In genomic region chr7:127270093-127270492, GRCh38 we compare ENCODE assay signal across 33 cellular contexts. TPM values are rescaled to one million over a fixed set of nuclear protein-coding genes. Genes with fewer than 3 reads are reported as not detected.
"Had no signal": no experiment of that assay in that cellular context is flagged by ENCODE, and none has a peak within 500 bp of the region (broad histone marks: within the 10 kb centered on the region; RNA-seq: fewer than 3 reads in every experiment).

No MANE protein-coding gene starts in this region.

- H3K4me1 ChIP-seq: pancreas, psoas muscle, spleen, suprapubic skin, testis, tibial nerve, upper lobe of left lung, vagina had no signal

- H3K4me3 ChIP-seq: pancreas, psoas muscle, skin epidermis, smooth muscle cell, spleen, suprapubic skin, testis, tibial nerve, upper lobe of left lung, vagina had no signal

- H3K4me1 Mint-ChIP-seq: naive B cell; naive thymus-derived CD8-positive, alpha-beta T cell; nephron progenitor cell; neural crest cell; stimulated activated memory B cell treated with anti-CD40 and anti-IgM and Interleukin-4, amounts not matched to agents 10 μg/mL and 1 μg/mL and 100 μg/mL, for 72 hours; stimulated activated naive CD8-positive, alpha-beta T cell treated with anti-CD3 and anti-CD28 coated beads, Interleukin-15, amount 100 ng/mL, for 72 hours had no signal

- H3K4me2 ChIP-seq: smooth muscle cell had no signal

- H3K9me3 Mint-ChIP-seq: naive B cell; naive thymus-derived CD8-positive, alpha-beta T cell; natural killer cell treated with Interleukin-12 subunit alpha and Interleukin-12 subunit beta and Interleukin-15 and Interleukin-18, amount 100 ng/mL, for 72 hours; nephron progenitor cell; stimulated activated memory B cell treated with anti-CD40 and anti-IgM and Interleukin-4, amounts not matched to agents 10 μg/mL and 1 μg/mL and 100 μg/mL, for 72 hours; stimulated activated naive CD8-positive, alpha-beta T cell treated with anti-CD3 and anti-CD28 coated beads, Interleukin-15, amount 100 ng/mL, for 72 hours had no signal

- H3K27ac ChIP-seq: neutrophil, pancreas, psoas muscle, skin epidermis, spleen, suprapubic skin, testis, tibial nerve, upper lobe of left lung, vagina had no signal

- DNase-seq: naive B cell; naive thymus-derived CD8-positive, alpha-beta T cell; nephron progenitor cell; nucleus accumbens; pancreas; psoas muscle; right cardiac atrium; spleen; stimulated activated CD4-positive, alpha-beta T cell treated with anti-CD3 and anti-CD28 coated beads, Interleukin-12 subunit alpha, Interleukin-12 subunit beta, amount 100 ng/mL, for 4 hours; stimulated activated CD4-positive, alpha-beta T cell treated with anti-CD3 and anti-CD28 coated beads, Interleukin-1b, Interleukin-23, amount 100 ng/mL, for 48 hours; stimulated activated CD4-positive, alpha-beta T cell treated with anti-CD3 and anti-CD28 coated beads, Interleukin-4, amount 100 ng/mL, for 1 hour; stimulated activated CD4-positive, alpha-beta T cell treated with anti-CD3 and anti-CD28 coated beads, Interleukin-4, amount 100 ng/mL, for 4 hours; stimulated activated CD8-positive, alpha-beta memory T cell treated with anti-CD3 and anti-CD28 coated beads, Interleukin-4, amount 100 ng/mL, for 48 hours; stimulated activated naive CD4-positive, alpha-beta T cell; stimulated activated naive CD8-positive, alpha-beta T cell treated with anti-CD3 and anti-CD28 coated beads, Interleukin-15, amount 100 ng/mL, for 72 hours; stimulated activated naive CD8-positive, alpha-beta T cell treated with anti-CD3 and anti-CD28 coated beads, Interleukin-15, Interleukin-2, amounts not matched to agents 100 U/mL and 50 U/mL, for 24 hours; substantia nigra; testis; trophoblast cell; upper lobe of left lung had no signal

- H3K27ac Mint-ChIP-seq: naive B cell; naive thymus-derived CD8-positive, alpha-beta T cell; natural killer cell treated with Interleukin-12 subunit alpha and Interleukin-12 subunit beta and Interleukin-15 and Interleukin-18, amount 100 ng/mL, for 72 hours; nephron progenitor cell; stimulated activated memory B cell treated with anti-CD40 and anti-IgM and Interleukin-4, amounts not matched to agents 10 μg/mL and 1 μg/mL and 100 μg/mL, for 72 hours; stimulated activated naive CD8-positive, alpha-beta T cell treated with anti-CD3 and anti-CD28 coated beads, Interleukin-15, amount 100 ng/mL, for 72 hours had no signal

- H3K27me3 ChIP-seq: pancreas, suprapubic skin, testis, tibial nerve, upper lobe of left lung, vagina had no signal

- H3K4me3 Mint-ChIP-seq: naive B cell; naive thymus-derived CD8-positive, alpha-beta T cell; natural killer cell treated with Interleukin-12 subunit alpha and Interleukin-12 subunit beta and Interleukin-15 and Interleukin-18, amount 100 ng/mL, for 72 hours; nephron progenitor cell; neural crest cell; stimulated activated memory B cell treated with anti-CD40 and anti-IgM and Interleukin-4, amounts not matched to agents 10 μg/mL and 1 μg/mL and 100 μg/mL, for 72 hours; stimulated activated naive CD8-positive, alpha-beta T cell treated with anti-CD3 and anti-CD28 coated beads, Interleukin-15, amount 100 ng/mL, for 72 hours had no signal

- FAIRE-seq: pancreas, urothelium cell line had no signal

- H3K36me3 Mint-ChIP-seq: naive B cell; naive thymus-derived CD8-positive, alpha-beta T cell; stimulated activated memory B cell treated with anti-CD40 and anti-IgM and Interleukin-4, amounts not matched to agents 10 μg/mL and 1 μg/mL and 100 μg/mL, for 72 hours had no signal

- ATAC-seq: naive thymus-derived CD8-positive, alpha-beta T cell; natural killer cell treated with Interleukin-12 subunit alpha and Interleukin-12 subunit beta and Interleukin-15 and Interleukin-18, amount 100 ng/mL, for 72 hours; pancreas; psoas muscle; right cardiac atrium; sciatic nerve; stimulated activated memory B cell treated with anti-CD40 and anti-IgM and Interleukin-4, amounts not matched to agents 10 μg/mL and 1 μg/mL and 100 μg/mL, for 72 hours; stimulated activated naive CD8-positive, alpha-beta T cell treated with anti-CD3 and anti-CD28 coated beads, Interleukin-15, amount 100 ng/mL, for 72 hours; stimulated activated naive CD8-positive, alpha-beta T cell treated with anti-CD3 and anti-CD28 coated beads, Interleukin-15, Interleukin-2, amounts not matched to agents 100 U/mL and 50 U/mL, for 24 hours had no signal

- H3K36me3 ChIP-seq: neutrophil, pancreas, spleen, suprapubic skin, tibial nerve, upper lobe of left lung, vagina had no signal

- H3K9me3 ChIP-seq: neutrophil, pancreas, psoas muscle, spleen, suprapubic skin, testis, tibial nerve, upper lobe of left lung, vagina had no signal

RNA-seq across cellular contexts. Expression of gene GRM8, which starts 17.4 kb away (rescaled TPM):
- total RNA-seq: naive thymus-derived CD8-positive, alpha-beta T cell; natural killer cell treated with Interleukin-12 subunit alpha and Interleukin-12 subunit beta and Interleukin-15 and Interleukin-18, amount 100 ng/mL, for 72 hours; omental fat pad; posterior vena cava; psoas muscle; right cardiac atrium; suprapubic skin; vagina had no signal
- polyA plus RNA-seq: naive thymus-derived CD8-positive, alpha-beta T cell; spleen had no signal
